10 cellular contexts compared by ENCODE assay signal in genomic region chr20:54017846-54018245, GRCh38. TPM values are rescaled to one million over a fixed set of nuclear protein-coding genes. Genes with fewer than 3 reads are reported as not detected.
DNase-seq lines count a peak whose midpoint lies in the region; ATAC-seq and TF ChIP-seq lines count a peak whose summit lies in the region.
"Had no signal": no experiment of that assay in that cellular context is flagged by ENCODE, and none has a peak within 500 bp of the region (broad histone marks: within the 10 kb centered on the region; RNA-seq: fewer than 3 reads in every experiment).

No MANE protein-coding gene starts in this region.

- H3K27me3 ChIP-seq in mesenchymal stem cell (ENCODE audit: control insufficient read depth in 1 of 2, insufficient read depth in 1 of 2, low read length in 2 of 2), result no peaks in the 10 kb centered on the region
- H3K27me3 ChIP-seq in tibial artery, result no peaks in the 10 kb centered on the region
- H3K27me3 ChIP-seq: esophagus muscularis mucosa had no signal

- TF ChIP-seq CTCF in tibial artery (IDR thresholded peaks at IDR 0.05), result no peak

- no peak overlapping the region for H3K27ac ChIP-seq in mesenchymal stem cell (ENCODE audit: low read length, poor library complexity, severe bottlenecking)
- H3K27ac ChIP-seq in tibial artery, result no peak overlapping the region
- H3K27ac ChIP-seq: esophagus muscularis mucosa had no signal

- H3K9ac ChIP-seq in mesenchymal stem cell (ENCODE audit: low read length), result peak overlapping the region; percentile 12

- H3K4ac ChIP-seq in mesenchymal stem cell (ENCODE audit: low read depth in 1 of 2, low read length in 2 of 2), result no peak overlapping the region

- no peaks in the 10 kb centered on the region for H3K4me1 ChIP-seq in mesenchymal stem cell (ENCODE audit: control insufficient read depth, insufficient read depth, low read depth, low read length)
- H3K4me1 ChIP-seq in tibial artery, result no peaks in the 10 kb centered on the region
- H3K4me1 ChIP-seq: esophagus muscularis mucosa had no signal

- intact Hi-C loops in tibial artery (cut with DNase I; ENCODE audit: low total_unique reads), result no loop called here

- H3K4me2 ChIP-seq in mesenchymal stem cell (ENCODE audit: low read length, poor library complexity, severe bottlenecking), result no peak overlapping the region

- no peak overlapping the region for H2BK5ac ChIP-seq in mesenchymal stem cell (ENCODE audit: low read depth, low read length, poor library complexity, severe bottlenecking)

- H3K14ac ChIP-seq in mesenchymal stem cell (ENCODE audit: low read length in 2 of 2), result no peak overlapping the region

- no peak overlapping the region for H2BK120ac ChIP-seq in mesenchymal stem cell (ENCODE audit: low read depth, low read length)

- DNase-seq in mesenchymal stem cell (no peak), tibial artery (no peak), T-helper 9 cell (no peak), NCI-H526 treated with DMSO at 0.1 percent for 48 hours (lab: John Stamatoyannopoulos, UW) (no peak), KBM-7 (no peak)
- DNase-seq: activated naive CD8-positive, alpha-beta T cell treated with anti-CD3 and anti-CD28 coated beads for 36 hours had no signal

- no peaks in the 10 kb centered on the region for H3K79me1 ChIP-seq in mesenchymal stem cell (replicated peaks; ENCODE audit: low read length, poor library complexity, severe bottlenecking)

- H3K36me3 ChIP-seq in mesenchymal stem cell (ENCODE audit: control insufficient read depth in 1 of 2, insufficient read depth in 2 of 2, low read depth in 1 of 2, low read length in 2 of 2) (no peaks in the 10 kb centered on the region), tibial artery (no peaks in the 10 kb centered on the region)
- H3K36me3 ChIP-seq: esophagus muscularis mucosa had no signal

- WGBS in mesenchymal stem cell, result 87% methylated on average over 4 of the region's 4 CpGs

- H2BK12ac ChIP-seq in mesenchymal stem cell (ENCODE audit: low read length in 2 of 2), result no peak overlapping the region

- no peak overlapping the region for H2BK15ac ChIP-seq in mesenchymal stem cell (ENCODE audit: low read depth, poor library complexity, severe bottlenecking)

- ATAC-seq in GM18861 (IDR thresholded peaks at IDR 0.05; ENCODE audit: unreplicated experiment), result peak; percentile 88
- ATAC-seq in GM21619 (IDR thresholded peaks at IDR 0.05; ENCODE audit: unreplicated experiment), result peak; percentile 92
- ATAC-seq in HG03457 (IDR thresholded peaks at IDR 0.05; ENCODE audit: unreplicated experiment), result peak; percentile 67

- H3K18ac ChIP-seq in mesenchymal stem cell (ENCODE audit: low read depth in 1 of 2, low read length in 2 of 2), result no peak overlapping the region

- H3K4me3 ChIP-seq in mesenchymal stem cell (ENCODE audit: insufficient read depth in 1 of 2, low read depth in 1 of 2, low read length in 2 of 2) (no peak overlapping the region), tibial artery (no peak overlapping the region)
- H3K4me3 ChIP-seq: esophagus muscularis mucosa had no signal

- H4K91ac ChIP-seq in mesenchymal stem cell (ENCODE audit: low read length), result no peak overlapping the region

- H3K9me3 ChIP-seq in mesenchymal stem cell (ENCODE audit: control insufficient read depth, low read length), result no peaks in the 10 kb centered on the region
- H3K9me3 ChIP-seq in tibial artery, result no peaks in the 10 kb centered on the region
- H3K9me3 ChIP-seq: esophagus muscularis mucosa had no signal

- in situ Hi-C loops in KBM-7 (cut with MboI; ENCODE audit: low pct_unique_long_range_greater_than_20kb, low sequenced_read_pairs), result no loop called here

- H3K23ac ChIP-seq in mesenchymal stem cell (ENCODE audit: low read length in 2 of 2), result no peak overlapping the region

- H2AFZ ChIP-seq in mesenchymal stem cell (ENCODE audit: low read depth, low read length), result no peak overlapping the region

- no peak overlapping the region for H2AK5ac ChIP-seq in mesenchymal stem cell (ENCODE audit: low read length, severe bottlenecking)

- H4K8ac ChIP-seq in mesenchymal stem cell (ENCODE audit: low read length), result no peak overlapping the region

RNA-seq across cellular contexts. Expression of gene BCAS1, which starts 52.5 kb away (rescaled TPM):
- not detected for polyA plus RNA-seq in mesenchymal stem cell (2013, experiment 1 of 2)
- not detected for polyA plus RNA-seq in mesenchymal stem cell (2013, experiment 2 of 2)
